ENCODE assay signal across 7 cellular contexts in the genomic region with DNA sequence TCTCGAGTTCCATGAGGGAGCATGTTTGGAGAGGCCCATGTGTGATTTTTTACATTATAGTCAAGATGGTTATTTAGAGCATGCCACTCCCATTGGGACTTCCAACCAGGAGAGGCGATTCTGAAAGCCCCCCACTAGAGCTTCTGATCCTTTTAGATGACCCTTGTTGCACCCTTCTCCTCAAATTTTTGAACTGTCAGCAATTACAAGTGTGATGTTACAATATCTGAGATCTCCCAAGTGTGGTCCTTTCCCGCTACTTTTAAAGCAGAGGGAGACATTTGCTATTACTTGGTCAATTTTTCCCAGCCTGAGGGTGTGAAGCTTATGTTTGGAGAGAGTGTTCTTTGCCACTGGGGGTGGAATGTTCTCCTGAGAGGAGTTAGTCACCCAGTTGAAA. TPM values are rescaled to one million over a fixed set of nuclear protein-coding genes. Genes with fewer than 3 reads are reported as not detected.
"Had no signal": no experiment of that assay in that cellular context is flagged by ENCODE, and none has a peak within 500 bp of the region (broad histone marks: within the 10 kb centered on the region; RNA-seq: fewer than 3 reads in every experiment).

No MANE protein-coding gene starts in this region.

- H3K4me3 ChIP-seq: GM23338 had no signal

- DNase-seq: H9, HCEC 1CT, KG1 had no signal

- ATAC-seq: GM23338 had no signal

- H2AFZ ChIP-seq: GM23338 had no signal

- FAIRE-seq: H1, HTR-8/SVneo had no signal

- H3K4me2 ChIP-seq: GM23338 had no signal

RNA-seq across cellular contexts. Expression of gene PTH2R, which starts 16.7 kb away (rescaled TPM):
- total RNA-seq: HT-29 had no signal
